14 cellular contexts compared by ENCODE assay signal in the genomic region with DNA sequence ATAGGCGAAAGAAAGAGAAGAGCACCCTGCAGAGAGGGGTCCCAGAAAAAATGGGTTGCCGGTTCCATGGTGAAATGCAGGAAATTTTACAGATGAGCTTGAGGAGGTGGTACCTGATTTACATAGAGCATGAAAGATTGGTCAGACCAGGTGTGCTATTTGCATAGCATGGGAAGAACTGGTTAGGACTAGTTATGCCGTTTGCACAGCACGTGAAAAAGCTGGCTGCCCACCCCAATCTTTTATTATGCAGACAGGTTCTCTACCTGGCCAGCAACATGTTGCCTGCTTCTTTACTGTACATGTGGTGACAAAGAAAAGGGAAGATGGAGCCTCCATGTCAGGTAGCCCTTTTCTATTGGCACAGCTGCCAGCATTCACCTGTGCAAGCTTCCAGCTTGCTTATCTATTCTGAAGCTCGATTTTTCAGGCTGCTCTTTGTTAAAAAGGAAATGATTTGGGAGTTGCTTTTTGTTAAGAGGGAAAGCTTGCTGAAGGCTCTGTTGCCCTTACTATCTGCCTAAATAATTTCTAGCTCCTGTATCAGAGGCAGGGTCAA.
"Had no signal": no experiment of that assay in that cellular context is flagged by ENCODE, and none has a peak within 500 bp of the region (broad histone marks: within the 10 kb centered on the region; RNA-seq: fewer than 3 reads in every experiment).

No MANE protein-coding gene starts in this region.

- H3K4me3 Mint-ChIP-seq: natural killer cell treated with Interleukin-12 subunit alpha and Interleukin-12 subunit beta and Interleukin-15 and Interleukin-18, amount 100 ng/mL, for 72 hours; T-helper 17 cell; type B pancreatic cell had no signal

- H3K9me3 ChIP-seq: ascending aorta, esophagus muscularis mucosa, suprapubic skin had no signal

- H3K36me3 Mint-ChIP-seq: natural killer cell treated with Interleukin-12 subunit alpha and Interleukin-12 subunit beta and Interleukin-15 and Interleukin-18, amount 100 ng/mL, for 72 hours; type B pancreatic cell had no signal

- H3K27ac Mint-ChIP-seq: natural killer cell treated with Interleukin-12 subunit alpha and Interleukin-12 subunit beta and Interleukin-15 and Interleukin-18, amount 100 ng/mL, for 72 hours; T-helper 17 cell; type B pancreatic cell had no signal

- H3K9me3 Mint-ChIP-seq: natural killer cell treated with Interleukin-12 subunit alpha and Interleukin-12 subunit beta and Interleukin-15 and Interleukin-18, amount 100 ng/mL, for 72 hours; type B pancreatic cell had no signal

- H3K4me3 ChIP-seq: ascending aorta, dorsolateral prefrontal cortex, esophagus muscularis mucosa, suprapubic skin had no signal

- H3K36me3 ChIP-seq: ascending aorta, esophagus muscularis mucosa, suprapubic skin had no signal

- H3K27me3 ChIP-seq: ascending aorta, esophagus muscularis mucosa, suprapubic skin had no signal

- DNase-seq: activated CD4-positive, alpha-beta T cell treated with anti-CD3 and anti-CD28 coated beads, Interleukin-2, amount 50 U/mL, for 4 hours; activated naive CD4-positive, alpha-beta T cell; activated T-cell treated with anti-CD3 and anti-CD28 coated beads, Interleukin-2, amount 50 U/mL, for 48 hours; dorsolateral prefrontal cortex; glutamatergic neuron; stimulated activated CD4-positive, alpha-beta T cell treated with anti-CD3 and anti-CD28 coated beads, Interleukin-2, amount 100 ng/mL, for 48 hours; stimulated activated CD8-positive, alpha-beta memory T cell treated with anti-CD3 and anti-CD28 coated beads, Interleukin-4, amount 100 ng/mL, for 48 hours; stimulated activated naive CD8-positive, alpha-beta T cell treated with anti-CD3 and anti-CD28 coated beads, Interleukin-15, Interleukin-2, amounts not matched to agents 100 U/mL and 50 U/mL, for 24 hours; T-helper 17 cell had no signal

- H3K4me1 ChIP-seq: suprapubic skin had no signal
